Comparison of ENCODE assay signal across 1 cellular context in the genomic region with DNA sequence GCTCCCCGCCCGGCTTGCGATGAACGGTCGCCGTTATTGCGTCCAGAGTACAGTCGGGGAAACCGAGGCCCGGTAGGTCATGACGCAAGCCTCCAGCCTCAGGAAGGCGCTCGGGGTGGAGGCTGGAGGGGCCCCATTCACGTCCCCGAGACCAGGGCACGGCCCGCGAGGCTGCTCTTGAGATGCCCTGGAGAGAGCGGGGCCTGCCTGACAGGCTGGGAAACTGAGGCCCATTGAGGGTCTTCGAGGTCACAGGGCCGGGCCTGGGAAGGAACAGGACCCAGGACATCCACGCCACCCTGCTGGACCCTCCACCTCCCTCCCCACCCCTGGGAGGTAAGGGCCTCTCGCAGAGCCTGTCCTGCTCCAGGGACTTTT.
TF ChIP-seq lines count a peak whose summit lies in the region.

No MANE protein-coding gene starts in this region.

TF ChIP-seq in HepG2, 621 proteins besides CTCF, POLR2A, EP300 and RAD21 (continued from another document):
- TF ChIP-seq, protein P1, sequence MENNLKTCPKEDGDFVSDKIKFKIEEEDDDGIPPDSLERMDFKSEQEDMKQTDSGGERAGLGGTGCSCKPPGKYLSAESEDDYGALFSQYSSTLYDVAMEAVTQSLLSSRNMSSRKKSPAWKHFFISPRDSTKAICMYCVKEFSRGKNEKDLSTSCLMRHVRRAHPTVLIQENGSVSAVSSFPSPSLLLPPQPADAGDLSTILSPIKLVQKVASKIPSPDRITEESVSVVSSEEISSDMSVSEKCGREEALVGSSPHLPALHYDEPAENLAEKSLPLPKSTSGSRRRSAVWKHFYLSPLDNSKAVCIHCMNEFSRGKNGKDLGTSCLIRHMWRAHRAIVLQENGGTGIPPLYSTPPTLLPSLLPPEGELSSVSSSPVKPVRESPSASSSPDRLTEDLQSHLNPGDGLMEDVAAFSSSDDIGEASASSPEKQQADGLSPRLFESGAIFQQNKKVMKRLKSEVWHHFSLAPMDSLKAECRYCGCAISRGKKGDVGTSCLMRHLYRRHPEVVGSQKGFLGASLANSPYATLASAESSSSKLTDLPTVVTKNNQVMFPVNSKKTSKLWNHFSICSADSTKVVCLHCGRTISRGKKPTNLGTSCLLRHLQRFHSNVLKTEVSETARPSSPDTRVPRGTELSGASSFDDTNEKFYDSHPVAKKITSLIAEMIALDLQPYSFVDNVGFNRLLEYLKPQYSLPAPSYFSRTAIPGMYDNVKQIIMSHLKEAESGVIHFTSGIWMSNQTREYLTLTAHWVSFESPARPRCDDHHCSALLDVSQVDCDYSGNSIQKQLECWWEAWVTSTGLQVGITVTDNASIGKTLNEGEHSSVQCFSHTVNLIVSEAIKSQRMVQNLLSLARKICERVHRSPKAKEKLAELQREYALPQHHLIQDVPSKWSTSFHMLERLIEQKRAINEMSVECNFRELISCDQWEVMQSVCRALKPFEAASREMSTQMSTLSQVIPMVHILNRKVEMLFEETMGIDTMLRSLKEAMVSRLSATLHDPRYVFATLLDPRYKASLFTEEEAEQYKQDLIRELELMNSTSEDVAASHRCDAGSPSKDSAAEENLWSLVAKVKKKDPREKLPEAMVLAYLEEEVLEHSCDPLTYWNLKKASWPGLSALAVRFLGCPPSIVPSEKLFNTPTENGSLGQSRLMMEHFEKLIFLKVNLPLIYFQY (CRISPR knock-in tag; IDR thresholded peaks at IDR 0.05; ENCODE audit: borderline replicate concordance), result no peak
- TF ChIP-seq, protein P2, sequence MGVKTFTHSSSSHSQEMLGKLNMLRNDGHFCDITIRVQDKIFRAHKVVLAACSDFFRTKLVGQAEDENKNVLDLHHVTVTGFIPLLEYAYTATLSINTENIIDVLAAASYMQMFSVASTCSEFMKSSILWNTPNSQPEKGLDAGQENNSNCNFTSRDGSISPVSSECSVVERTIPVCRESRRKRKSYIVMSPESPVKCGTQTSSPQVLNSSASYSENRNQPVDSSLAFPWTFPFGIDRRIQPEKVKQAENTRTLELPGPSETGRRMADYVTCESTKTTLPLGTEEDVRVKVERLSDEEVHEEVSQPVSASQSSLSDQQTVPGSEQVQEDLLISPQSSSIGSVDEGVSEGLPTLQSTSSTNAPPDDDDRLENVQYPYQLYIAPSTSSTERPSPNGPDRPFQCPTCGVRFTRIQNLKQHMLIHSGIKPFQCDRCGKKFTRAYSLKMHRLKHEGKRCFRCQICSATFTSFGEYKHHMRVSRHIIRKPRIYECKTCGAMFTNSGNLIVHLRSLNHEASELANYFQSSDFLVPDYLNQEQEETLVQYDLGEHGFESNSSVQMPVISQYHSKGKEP (CRISPR knock-in tag; IDR thresholded peaks at IDR 0.05), result no peak
- TF ChIP-seq ZNF431 (CRISPR knock-in tag; IDR thresholded peaks at IDR 0.05; ENCODE audit: borderline replicate concordance, low read depth) (no peak), ZNF24 (IDR thresholded peaks at IDR 0.05) (no peak), MXD4 (CRISPR knock-in tag; IDR thresholded peaks at IDR 0.05) (no peak), ZFP36L2 (CRISPR knock-in tag; IDR thresholded peaks at IDR 0.05) (no peak), PREB (CRISPR knock-in tag; IDR thresholded peaks at IDR 0.05) (no peak), TCF7L2 (IDR thresholded peaks at IDR 0.05; ENCODE audit: low read depth, low read length) (no peak), KDM5A (IDR thresholded peaks at IDR 0.05; ENCODE audit: borderline replicate concordance, low read length) (peak; percentile 97; the same call in 1 of the 2 replicates), SMAD9 (CRISPR knock-in tag; IDR thresholded peaks at IDR 0.05) (no peak)
- TF ChIP-seq, protein P3, sequence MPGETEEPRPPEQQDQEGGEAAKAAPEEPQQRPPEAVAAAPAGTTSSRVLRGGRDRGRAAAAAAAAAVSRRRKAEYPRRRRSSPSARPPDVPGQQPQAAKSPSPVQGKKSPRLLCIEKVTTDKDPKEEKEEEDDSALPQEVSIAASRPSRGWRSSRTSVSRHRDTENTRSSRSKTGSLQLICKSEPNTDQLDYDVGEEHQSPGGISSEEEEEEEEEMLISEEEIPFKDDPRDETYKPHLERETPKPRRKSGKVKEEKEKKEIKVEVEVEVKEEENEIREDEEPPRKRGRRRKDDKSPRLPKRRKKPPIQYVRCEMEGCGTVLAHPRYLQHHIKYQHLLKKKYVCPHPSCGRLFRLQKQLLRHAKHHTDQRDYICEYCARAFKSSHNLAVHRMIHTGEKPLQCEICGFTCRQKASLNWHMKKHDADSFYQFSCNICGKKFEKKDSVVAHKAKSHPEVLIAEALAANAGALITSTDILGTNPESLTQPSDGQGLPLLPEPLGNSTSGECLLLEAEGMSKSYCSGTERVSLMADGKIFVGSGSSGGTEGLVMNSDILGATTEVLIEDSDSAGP (CRISPR knock-in tag; IDR thresholded peaks at IDR 0.05; ENCODE audit: borderline replicate concordance), result no peak
- TF ChIP-seq, protein P4, sequence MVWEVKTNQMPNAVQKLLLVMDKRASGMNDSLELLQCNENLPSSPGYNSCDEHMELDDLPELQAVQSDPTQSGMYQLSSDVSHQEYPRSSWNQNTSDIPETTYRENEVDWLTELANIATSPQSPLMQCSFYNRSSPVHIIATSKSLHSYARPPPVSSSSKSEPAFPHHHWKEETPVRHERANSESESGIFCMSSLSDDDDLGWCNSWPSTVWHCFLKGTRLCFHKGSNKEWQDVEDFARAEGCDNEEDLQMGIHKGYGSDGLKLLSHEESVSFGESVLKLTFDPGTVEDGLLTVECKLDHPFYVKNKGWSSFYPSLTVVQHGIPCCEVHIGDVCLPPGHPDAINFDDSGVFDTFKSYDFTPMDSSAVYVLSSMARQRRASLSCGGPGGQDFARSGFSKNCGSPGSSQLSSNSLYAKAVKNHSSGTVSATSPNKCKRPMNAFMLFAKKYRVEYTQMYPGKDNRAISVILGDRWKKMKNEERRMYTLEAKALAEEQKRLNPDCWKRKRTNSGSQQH (CRISPR knock-in tag; IDR thresholded peaks at IDR 0.05; ENCODE audit: low read depth), result peak; percentile 55; the same call in 1 of the 2 replicates
